ENCODE assay signal across 12 cellular contexts in the genomic region with DNA sequence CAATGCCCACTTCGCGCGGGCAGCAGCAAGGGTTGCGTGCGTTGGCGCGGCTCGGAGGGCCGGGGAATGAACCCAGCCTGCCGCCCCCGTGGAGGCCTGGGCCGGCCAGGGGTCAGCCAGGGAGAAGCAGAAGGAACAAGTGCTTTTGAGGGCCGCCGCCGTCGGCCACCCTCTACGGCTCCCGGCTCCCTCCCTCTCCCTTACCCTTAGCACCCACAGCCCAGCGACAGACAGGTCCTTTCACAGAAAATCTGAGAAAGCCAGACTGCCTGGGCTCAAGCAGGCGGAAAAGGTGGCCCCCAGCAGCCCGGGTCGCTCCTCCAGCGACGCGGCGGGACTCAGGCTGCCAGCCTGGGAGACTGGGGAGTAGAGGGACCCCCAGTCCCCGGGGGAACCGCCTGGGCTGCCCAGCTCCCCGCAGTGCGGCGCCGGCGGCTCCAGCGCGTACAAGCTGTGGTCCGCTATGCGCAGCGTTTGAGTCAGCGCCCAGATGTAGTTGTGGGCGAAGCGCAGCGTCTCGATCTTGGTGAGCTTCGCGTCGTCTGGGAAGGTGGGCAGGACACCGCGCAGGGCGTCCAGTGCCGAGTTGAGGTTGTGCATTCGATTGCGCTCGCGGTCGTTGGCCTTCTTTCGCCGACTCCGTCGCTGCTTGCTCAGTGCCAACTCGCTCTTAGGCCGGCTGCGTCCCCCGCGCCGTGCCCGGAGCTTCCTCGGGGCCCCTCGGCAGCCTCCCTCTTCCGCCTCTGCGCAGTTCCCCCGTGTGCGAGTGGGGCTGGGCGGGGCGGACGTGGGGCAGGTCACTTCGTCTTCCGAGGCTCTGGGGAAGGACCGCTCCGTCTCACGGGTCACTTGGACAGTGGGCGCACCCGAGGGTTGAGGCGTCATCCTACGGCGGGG. TPM values are rescaled to one million over a fixed set of nuclear protein-coding genes. Genes with fewer than 3 reads are reported as not detected.
A peak's percentile ranks its signal among the peaks of the same experiment; 100 is the strongest.
DNase-seq lines count a peak whose midpoint lies in the region; ATAC-seq and TF ChIP-seq lines count a peak whose summit lies in the region.
"Had no signal": no experiment of that assay in that cellular context is flagged by ENCODE, and none has a peak within 500 bp of the region (broad histone marks: within the 10 kb centered on the region; RNA-seq: fewer than 3 reads in every experiment).

No MANE protein-coding gene starts in this region.

- H2AFZ ChIP-seq in osteoblast (ENCODE audit: low read length): no peak overlapping the region

- TF ChIP-seq CTCF in mesothelial cell of epicardium (IDR thresholded peaks at IDR 0.05; ENCODE audit: unreplicated experiment): no peak
- no peak for TF ChIP-seq CTCF in osteoblast (IDR thresholded peaks at IDR 0.05; ENCODE audit: extremely low read depth, low read depth, low read length)

- intact Hi-C loops in cardiac septum (cut with DNase I) (no loop called here), Right ventricle myocardium inferior (cut with DNase I) (no loop called here)

- ATAC-seq in Right ventricle myocardium inferior (no peak), GM19351 (IDR thresholded peaks at IDR 0.05; ENCODE audit: unreplicated experiment) (no peak), HG02870 (IDR thresholded peaks at IDR 0.05; ENCODE audit: unreplicated experiment) (no peak)
- ATAC-seq in activated naive CD8-positive, alpha-beta T cell treated with anti-CD3 and anti-CD28 coated beads, Interleukin-2, amount 50 U/mL, for 24 hours: peak; percentile 70

- H3K36me3 Mint-ChIP-seq in activated naive CD8-positive, alpha-beta T cell treated with anti-CD3 and anti-CD28 coated beads, Interleukin-2, amount 50 U/mL, for 24 hours (ENCODE audit: low read depth): no peaks in the 10 kb centered on the region
- H3K36me3 Mint-ChIP-seq in mesothelial cell of epicardium: no peaks in the 10 kb centered on the region

- no peak overlapping the region for H3K27ac Mint-ChIP-seq in activated naive CD8-positive, alpha-beta T cell treated with anti-CD3 and anti-CD28 coated beads, Interleukin-2, amount 50 U/mL, for 24 hours
- H3K27ac Mint-ChIP-seq in mesothelial cell of epicardium: no peak overlapping the region

- H3K36me3 ChIP-seq in urinary bladder (ENCODE audit: insufficient read depth) (no peaks in the 10 kb centered on the region), osteoblast (ENCODE audit: insufficient read depth, low read length) (no peaks in the 10 kb centered on the region)
- H3K36me3 ChIP-seq: ovary had no signal

- H3K27ac ChIP-seq in urinary bladder (ENCODE audit: low read depth) (no peak overlapping the region), osteoblast (ENCODE audit: low read depth, low read length) (no peak overlapping the region)
- H3K27ac ChIP-seq: ovary had no signal

- no peaks in the 10 kb centered on the region for H3K79me2 ChIP-seq in osteoblast (ENCODE audit: insufficient read depth, low read length)

- peaks cover 84% of the 10 kb centered on the region for H3K27me3 Mint-ChIP-seq in activated naive CD8-positive, alpha-beta T cell treated with anti-CD3 and anti-CD28 coated beads, Interleukin-2, amount 50 U/mL, for 24 hours
- peaks cover 98% of the 10 kb centered on the region for H3K27me3 Mint-ChIP-seq in mesothelial cell of epicardium (ENCODE audit: low read depth)

- peaks cover 93% of the 10 kb centered on the region for H3K27me3 ChIP-seq in osteoblast (ENCODE audit: insufficient read depth, low read length)
- H3K27me3 ChIP-seq: ovary had no signal

- under 1% methylated on average over 85 of the region's 85 CpGs for WGBS in urinary bladder

- H3K4me3 Mint-ChIP-seq in activated naive CD8-positive, alpha-beta T cell treated with anti-CD3 and anti-CD28 coated beads, Interleukin-2, amount 50 U/mL, for 24 hours: peak overlapping the region; percentile 67
- peak overlapping the region; percentile 20 for H3K4me3 Mint-ChIP-seq in mesothelial cell of epicardium

- H3K4me1 Mint-ChIP-seq in activated naive CD8-positive, alpha-beta T cell treated with anti-CD3 and anti-CD28 coated beads, Interleukin-2, amount 50 U/mL, for 24 hours: peaks cover 28% of the 10 kb centered on the region
- H3K4me1 Mint-ChIP-seq in mesothelial cell of epicardium: peaks cover 8% of the 10 kb centered on the region

- peak; percentile 56 for DNase-seq in cardiac septum (ENCODE audit: low spot score)
- no peak for DNase-seq in Right ventricle myocardium inferior (ENCODE audit: missing footprints)
- peak; percentile 48 for DNase-seq in activated naive CD8-positive, alpha-beta T cell treated with anti-CD3 and anti-CD28 coated beads, Interleukin-2, amount 50 U/mL, for 24 hours
- no peak for DNase-seq in mesothelial cell of epicardium (ENCODE audit: low spot score in 2 of 2, unreplicated experiment in 2 of 2)
- DNase-seq in osteoblast (ENCODE audit: insufficient read length, low spot score, missing footprints): no peak
- DNase-seq: DND-41, ovary had no signal

- no peaks in the 10 kb centered on the region for H3K4me1 ChIP-seq in urinary bladder (ENCODE audit: insufficient read depth)
- H3K4me1 ChIP-seq in osteoblast (ENCODE audit: insufficient read depth, low read length): no peaks in the 10 kb centered on the region

- H3K9me3 Mint-ChIP-seq in activated naive CD8-positive, alpha-beta T cell treated with anti-CD3 and anti-CD28 coated beads, Interleukin-2, amount 50 U/mL, for 24 hours: no peaks in the 10 kb centered on the region
- no peaks in the 10 kb centered on the region for H3K9me3 Mint-ChIP-seq in mesothelial cell of epicardium

- peaks cover 2% of the 10 kb centered on the region for H4K20me1 ChIP-seq in osteoblast (ENCODE audit: insufficient read depth, low read length)

- no peak overlapping the region for H3K4me2 ChIP-seq in osteoblast (ENCODE audit: insufficient read depth, low read length)

- H3K9me3 ChIP-seq in osteoblast (ENCODE audit: low read depth, low read length): no peaks in the 10 kb centered on the region
- H3K9me3 ChIP-seq: ovary had no signal

- H3K4me3 ChIP-seq in urinary bladder (ENCODE audit: low read depth, low read length) (peak overlapping the region; percentile 28), osteoblast (ENCODE audit: insufficient read depth, low read length) (no peak overlapping the region)
- H3K4me3 ChIP-seq: ovary had no signal

RNA-seq across cellular contexts. Expression of a gene that starts 0.8 kb away (rescaled TPM):
- not detected for total RNA-seq in cardiac septum
- not detected for total RNA-seq in Right ventricle myocardium inferior
- not detected in 3 replicates for total RNA-seq in mesothelial cell of epicardium
- total RNA-seq in urinary bladder: not detected
- not detected for polyA plus RNA-seq in urinary bladder
- not detected in 2 replicates for total RNA-seq in osteoblast
- total RNA-seq: bronchial epithelial cell, OCI-LY7, ovary had no signal
- polyA plus RNA-seq: ovary had no signal

RNA-seq across cellular contexts. Expression of a gene that starts 57.6 kb away (rescaled TPM):
- 5.7 TPM for total RNA-seq in cardiac septum
- total RNA-seq in Right ventricle myocardium inferior: 3.2 TPM
- total RNA-seq in mesothelial cell of epicardium: 19.2 to 20.9 TPM (median 20.1 TPM) in 3 replicates
- total RNA-seq in urinary bladder: not detected
- 5.0 TPM for polyA plus RNA-seq in urinary bladder
- 0.36 TPM in 1 of 2 replicates, not detected in the other for total RNA-seq in osteoblast
- total RNA-seq: OCI-LY7 had no signal

Comparison
In these comparisons a context has a peak if more than half of its experiments do, and no peak if none do; other contexts are left out.
1. DNase-seq: peak in cardiac septum (single experiment) and activated naive CD8-positive, alpha-beta T cell treated with anti-CD3 and anti-CD28 coated beads, Interleukin-2, amount 50 U/mL, for 24 hours (single experiment); none in Right ventricle myocardium inferior (single experiment), mesothelial cell of epicardium (0 of 2) and osteoblast (single experiment).